Comparison of ENCODE assay signal across 28 cellular contexts in genomic region chr7:106170651-106171050, GRCh38.
"Had no signal": no experiment of that assay in that cellular context is flagged by ENCODE, and none has a peak within 500 bp of the region (broad histone marks: within the 10 kb centered on the region; RNA-seq: fewer than 3 reads in every experiment).

No MANE protein-coding gene starts in this region.

- H3K79me2 ChIP-seq: parathyroid adenoma had no signal

- H3K27ac ChIP-seq: ovary, parathyroid adenoma, psoas muscle, skin epidermis, spleen, suprapubic skin, testis, transverse colon, upper lobe of right lung, uterus had no signal

- ATAC-seq: naive thymus-derived CD8-positive, alpha-beta T cell; natural killer cell treated with Interleukin-12 subunit alpha and Interleukin-12 subunit beta and Interleukin-15 and Interleukin-18, amount 100 ng/mL, for 72 hours; psoas muscle; right cardiac atrium; sciatic nerve; stimulated activated memory B cell treated with anti-CD40 and anti-IgM and Interleukin-4, amounts not matched to agents 10 μg/mL and 1 μg/mL and 100 μg/mL, for 72 hours; stimulated activated naive CD8-positive, alpha-beta T cell treated with anti-CD3 and anti-CD28 coated beads, Interleukin-15, amount 100 ng/mL, for 72 hours; stimulated activated naive CD8-positive, alpha-beta T cell treated with anti-CD3 and anti-CD28 coated beads, Interleukin-15, Interleukin-2, amounts not matched to agents 100 U/mL and 50 U/mL, for 24 hours; upper lobe of right lung had no signal

- DNase-seq: naive thymus-derived CD8-positive, alpha-beta T cell; nephron progenitor cell; occipital lobe; ovary; posterior cingulate gyrus; psoas muscle; right cardiac atrium; spleen; stimulated activated CD4-positive, alpha-beta T cell treated with anti-CD3 and anti-CD28 coated beads, Interleukin-12 subunit alpha, Interleukin-12 subunit beta, amount 100 ng/mL, for 4 hours; stimulated activated CD4-positive, alpha-beta T cell treated with anti-CD3 and anti-CD28 coated beads, Interleukin-1b, Interleukin-23, amount 100 ng/mL, for 48 hours; stimulated activated CD4-positive, alpha-beta T cell treated with anti-CD3 and anti-CD28 coated beads, Interleukin-4, amount 100 ng/mL, for 1 hour; stimulated activated CD4-positive, alpha-beta T cell treated with anti-CD3 and anti-CD28 coated beads, Interleukin-4, amount 100 ng/mL, for 4 hours; stimulated activated CD8-positive, alpha-beta memory T cell treated with anti-CD3 and anti-CD28 coated beads, Interleukin-4, amount 100 ng/mL, for 48 hours; stimulated activated naive CD4-positive, alpha-beta T cell; stimulated activated naive CD8-positive, alpha-beta T cell treated with anti-CD3 and anti-CD28 coated beads, Interleukin-15, amount 100 ng/mL, for 72 hours; stimulated activated naive CD8-positive, alpha-beta T cell treated with anti-CD3 and anti-CD28 coated beads, Interleukin-15, Interleukin-2, amounts not matched to agents 100 U/mL and 50 U/mL, for 24 hours; testis; tibial artery; transverse colon; upper lobe of right lung; uterus had no signal

- H3K27me3 ChIP-seq: ovary, suprapubic skin, testis, tibial artery, transverse colon, upper lobe of right lung, uterus had no signal

- H3K36me3 ChIP-seq: ovary, spleen, suprapubic skin, tibial artery, transverse colon, upper lobe of right lung, uterus had no signal

- H2AFZ ChIP-seq: parathyroid adenoma had no signal

- H3K4me2 ChIP-seq: smooth muscle cell had no signal

- H3K9me3 ChIP-seq: ovary, psoas muscle, spleen, suprapubic skin, testis, tibial artery, transverse colon, upper lobe of right lung, uterus had no signal

- H3K4me1 ChIP-seq: parathyroid adenoma, testis had no signal

- H3K9ac ChIP-seq: parathyroid adenoma had no signal

- H3K4me3 ChIP-seq: ovary, psoas muscle, skin epidermis, smooth muscle cell, spleen, suprapubic skin, testis, tibial artery, transverse colon, upper lobe of right lung, uterus had no signal
